Comparison of ENCODE assay signal across 9 cellular contexts in genomic region chrX:134396174-134396573, GRCh38. TPM values are rescaled to one million over a fixed set of nuclear protein-coding genes. Genes with fewer than 3 reads are reported as not detected.
DNase-seq lines count a peak whose midpoint lies in the region; ATAC-seq, FAIRE-seq and TF ChIP-seq lines count a peak whose summit lies in the region.
"Had no signal": no experiment of that assay in that cellular context is flagged by ENCODE, and none has a peak within 500 bp of the region (broad histone marks: within the 10 kb centered on the region; RNA-seq: fewer than 3 reads in every experiment).

No MANE protein-coding gene starts in this region.

- H3K9me3 ChIP-seq in T-helper 17 cell (ENCODE audit: control insufficient read depth, low read length, poor library complexity, severe bottlenecking) = no peaks in the 10 kb centered on the region

- peaks cover 14% of the 10 kb centered on the region for H3K4me1 Mint-ChIP-seq in T-helper 17 cell

- H3K27me3 Mint-ChIP-seq in T-helper 17 cell = no peaks in the 10 kb centered on the region
- H3K27me3 Mint-ChIP-seq: activated naive CD4-positive, alpha-beta T cell treated with anti-CD3 and anti-CD28 coated beads, Interleukin-2, amount 50 U/mL, for 24 hours had no signal

- no peak overlapping the region for H3K27ac ChIP-seq in 22Rv1

- no peak for ATAC-seq in HG03354 (IDR thresholded peaks at IDR 0.05; ENCODE audit: poor library complexity, severe bottlenecking, unreplicated experiment)
- ATAC-seq in T-helper 17 cell = no peak

- H3K36me3 Mint-ChIP-seq in T-helper 17 cell (ENCODE audit: low read depth) = no peaks in the 10 kb centered on the region

- FAIRE-seq in frontal cortex (lab: Jason Lieb, UNC) = peak; percentile 26

- TF ChIP-seq CTCF in 22Rv1 (IDR thresholded peaks at IDR 0.05) (peak; percentile 72), GM10266 (IDR thresholded peaks at IDR 0.05; ENCODE audit: control insufficient read depth, insufficient read depth, low read depth, missing control alignments) (peak; percentile 47)

- no peak for DNase-seq in GM10266 (ENCODE audit: extremely low spot score)
- peak; percentile 71 for DNase-seq in RKO (ENCODE audit: low spot score)
- no peak for DNase-seq in frontal cortex (ENCODE audit: low spot score in 2 of 2)
- DNase-seq in T-helper 17 cell = no peak
- no peak for DNase-seq in COR-L47 (lab: John Stamatoyannopoulos, UW)
- no peak for DNase-seq in middle frontal gyrus (ENCODE audit: extremely low spot score, low spot score)

- no peak overlapping the region for H3K27ac Mint-ChIP-seq in T-helper 17 cell
- H3K27ac Mint-ChIP-seq: activated naive CD4-positive, alpha-beta T cell treated with anti-CD3 and anti-CD28 coated beads, Interleukin-2, amount 50 U/mL, for 24 hours had no signal

- H3K4me3 Mint-ChIP-seq in T-helper 17 cell = no peak overlapping the region
- H3K4me3 Mint-ChIP-seq: activated naive CD4-positive, alpha-beta T cell treated with anti-CD3 and anti-CD28 coated beads, Interleukin-2, amount 50 U/mL, for 24 hours had no signal

RNA-seq across cellular contexts. Expression of gene PHF6, which starts 23.1 kb away (rescaled TPM):
- total RNA-seq in frontal cortex = 89.7 TPM
- total RNA-seq in T-helper 17 cell = 10 to 100 TPM in 1 of 2 donors, 1 to 10 TPM in 1; 8.2 to 10.5 TPM
